Comparison of ENCODE assay signal across 23 cellular contexts in the genomic region with DNA sequence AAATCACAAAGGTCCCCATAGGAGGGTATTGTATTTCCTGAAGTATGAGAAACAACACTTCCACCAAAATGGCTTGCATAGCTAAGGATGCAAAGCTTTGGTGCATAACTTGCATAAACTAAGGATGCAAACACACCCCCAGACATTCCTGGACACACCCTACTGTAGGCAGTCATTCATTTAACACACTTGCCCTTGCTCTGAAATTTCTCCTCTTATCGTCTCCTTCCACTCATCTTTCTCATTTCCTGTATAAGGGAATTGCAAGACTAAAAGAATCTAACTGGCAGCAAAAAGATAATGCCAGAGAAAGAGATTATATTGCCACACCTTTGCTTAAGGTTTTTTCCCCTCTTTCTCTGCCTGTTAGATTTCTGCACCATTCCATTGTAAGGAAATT. TPM values are rescaled to one million over a fixed set of nuclear protein-coding genes. Genes with fewer than 3 reads are reported as not detected.
DNase-seq lines count a peak whose midpoint lies in the region; ATAC-seq, FAIRE-seq and TF ChIP-seq lines count a peak whose summit lies in the region.
"Had no signal": no experiment of that assay in that cellular context is flagged by ENCODE, and none has a peak within 500 bp of the region (broad histone marks: within the 10 kb centered on the region; RNA-seq: fewer than 3 reads in every experiment).

No MANE protein-coding gene starts in this region.

- TF ChIP-seq CTCF in HFFc6 (IDR thresholded peaks at IDR 0.05) (no peak), astrocyte (IDR thresholded peaks at IDR 0.05; ENCODE audit: insufficient read depth, low read depth, low read length) (no peak), fibroblast of the aortic adventitia (IDR thresholded peaks at IDR 0.05; ENCODE audit: insufficient read depth, low read length) (no peak), smooth muscle cell (IDR thresholded peaks at IDR 0.05; ENCODE audit: borderline replicate concordance, insufficient read depth, poor library complexity, severe bottlenecking) (no peak)

- H3K36me3 Mint-ChIP-seq in HFFc6 (ENCODE audit: low read depth) (peaks cover 19% of the 10 kb centered on the region), astrocyte (ENCODE audit: low read depth, unreplicated experiment) (peaks cover 8% of the 10 kb centered on the region)

- peaks cover 38% of the 10 kb centered on the region for H3K4me1 ChIP-seq in astrocyte (ENCODE audit: insufficient read depth, low read length)
- peaks cover 30% of the 10 kb centered on the region for H3K4me1 ChIP-seq in smooth muscle cell (ENCODE audit: low read depth)

- H2AFZ ChIP-seq in astrocyte (ENCODE audit: low read depth, low read length) (no peak overlapping the region), smooth muscle cell (ENCODE audit: low read depth) (no peak overlapping the region)

- H3K9me3 ChIP-seq in astrocyte (ENCODE audit: insufficient read depth, low read depth, low read length) (no peaks in the 10 kb centered on the region), smooth muscle cell (replicated peaks; ENCODE audit: low read depth) (no peaks in the 10 kb centered on the region)
- H3K9me3 ChIP-seq: pancreas, Peyer's patch had no signal

- no peak for FAIRE-seq in astrocyte (lab: Jason Lieb, UNC)
- FAIRE-seq: frontal cortex, G401.6, pancreas, urothelium cell line had no signal

- no peaks in the 10 kb centered on the region for H3K27me3 ChIP-seq in astrocyte (ENCODE audit: insufficient read depth, low read length)
- H3K27me3 ChIP-seq in smooth muscle cell (ENCODE audit: low read depth) = no peaks in the 10 kb centered on the region
- H3K27me3 ChIP-seq: pancreas, Peyer's patch had no signal

- 26% methylated on average over 1 of the region's 1 CpG for WGBS in smooth muscle cell (ENCODE audit: low lambda C conversion rate)

- H3K9ac ChIP-seq in astrocyte (ENCODE audit: low read length) (no peak overlapping the region), smooth muscle cell (ENCODE audit: low read depth) (no peak overlapping the region)

- H3K4me2 ChIP-seq in astrocyte (ENCODE audit: low read length) (peak overlapping the region; percentile 24), smooth muscle cell (no peak overlapping the region)

- H3F3A ChIP-seq in smooth muscle cell (ENCODE audit: low read depth) = peaks cover 54% of the 10 kb centered on the region

- H3K79me2 ChIP-seq in astrocyte (ENCODE audit: insufficient read depth, low read length) (peaks cover 23% of the 10 kb centered on the region), smooth muscle cell (ENCODE audit: low read depth) (peaks cover 24% of the 10 kb centered on the region)

- no peak overlapping the region for H3K4me3 ChIP-seq in astrocyte (ENCODE audit: insufficient read depth, low read depth, low read length)
- no peak overlapping the region for H3K4me3 ChIP-seq in fibroblast of the aortic adventitia (ENCODE audit: low read depth, low read length)
- no peak overlapping the region for H3K4me3 ChIP-seq in smooth muscle cell
- H3K4me3 ChIP-seq: pancreas, Peyer's patch, SK-N-MC had no signal

- no peaks in the 10 kb centered on the region for H3K9me3 Mint-ChIP-seq in HFFc6
- H3K9me3 Mint-ChIP-seq in astrocyte (ENCODE audit: unreplicated experiment) = no peaks in the 10 kb centered on the region
- H3K9me3 Mint-ChIP-seq: activated naive CD8-positive, alpha-beta T cell treated with anti-CD3 and anti-CD28 coated beads, Interleukin-2, amount 50 U/mL, for 24 hours; activated T-helper 2 cell treated with anti-CD3 and anti-CD28 coated beads, Interferon-gamma antibody, Interleukin-2, Interleukin-4, amounts not matched to agents 10 μg/mL and 5 μg/mL and 100 μg/mL, durations not matched to agents 14 hours and 24 hours and 36 hours had no signal

- H3K27ac ChIP-seq in astrocyte (ENCODE audit: low read depth, low read length) = no peak overlapping the region
- H3K27ac ChIP-seq in smooth muscle cell (ENCODE audit: low read depth) = peak overlapping the region; percentile 75
- H3K27ac ChIP-seq: pancreas, Peyer's patch, SK-N-MC had no signal

- H3K27ac Mint-ChIP-seq in HFFc6 (peak overlapping the region; percentile 62), astrocyte (ENCODE audit: unreplicated experiment) (peak overlapping the region; percentile 21)
- H3K27ac Mint-ChIP-seq: activated naive CD8-positive, alpha-beta T cell treated with anti-CD3 and anti-CD28 coated beads, Interleukin-2, amount 50 U/mL, for 24 hours; activated T-helper 2 cell treated with anti-CD3 and anti-CD28 coated beads, Interferon-gamma antibody, Interleukin-2, Interleukin-4, amounts not matched to agents 10 μg/mL and 5 μg/mL and 100 μg/mL, durations not matched to agents 14 hours and 24 hours and 36 hours; T-helper 2 cell treated with Interferon-gamma antibody and Interleukin-4, amounts not matched to agents 5 μg/mL and 100 μg/mL, for 36 hours had no signal

- DNase-seq in HFFc6 (peak; percentile 47), astrocyte (ENCODE audit: low read depth) (peak; percentile 52), fibroblast of the aortic adventitia (ENCODE audit: low read depth) (peak; percentile 46), smooth muscle cell (lab: John Stamatoyannopoulos, UW; ENCODE audit: unreplicated experiment) (no peak), left lobe of liver (ENCODE audit: low spot score) (no peak)
- DNase-seq: activated CD4-positive, alpha-beta T cell treated with anti-CD3 and anti-CD28 coated beads for 1 hour; activated naive CD8-positive, alpha-beta T cell treated with anti-CD3 and anti-CD28 coated beads, Interleukin-2, amount 50 U/mL, for 24 hours; AML-193; cerebellar nuclear complex; NCI-H1436 treated with DMSO at 0.1 percent for 48 hours; NCI-H345; pancreas; Peyer's patch; stimulated activated CD4-positive, alpha-beta T cell treated with anti-CD3 and anti-CD28 coated beads, Interleukin-4, amount 100 ng/mL, for 1 hour had no signal

- H3K4me1 Mint-ChIP-seq in HFFc6 (ENCODE audit: low read depth) (peaks cover 94% of the 10 kb centered on the region), astrocyte (ENCODE audit: low read depth, unreplicated experiment) (peaks cover 54% of the 10 kb centered on the region)

- H3K36me3 ChIP-seq in astrocyte (ENCODE audit: insufficient read depth, low read length) (no peaks in the 10 kb centered on the region), smooth muscle cell (ENCODE audit: low read depth) (no peaks in the 10 kb centered on the region)
- H3K36me3 ChIP-seq: pancreas, Peyer's patch had no signal

- ATAC-seq in GM19395 (IDR thresholded peaks at IDR 0.05; ENCODE audit: unreplicated experiment) (no peak), HG02973 (IDR thresholded peaks at IDR 0.05; ENCODE audit: unreplicated experiment) (no peak), left lobe of liver (no peak), HG03460 (IDR thresholded peaks at IDR 0.05; ENCODE audit: unreplicated experiment) (no peak)
- ATAC-seq: activated naive CD8-positive, alpha-beta T cell treated with anti-CD3 and anti-CD28 coated beads, Interleukin-2, amount 50 U/mL, for 24 hours; pancreas had no signal

- H3K4me3 Mint-ChIP-seq in HFFc6 = 0 out of 2 replicates have a peak overlapping the region, but pooled peaks have one; percentile 1
- H3K4me3 Mint-ChIP-seq in astrocyte (ENCODE audit: unreplicated experiment) = no peak overlapping the region
- H3K4me3 Mint-ChIP-seq: activated naive CD8-positive, alpha-beta T cell treated with anti-CD3 and anti-CD28 coated beads, Interleukin-2, amount 50 U/mL, for 24 hours; T-helper 2 cell treated with Interferon-gamma antibody and Interleukin-4, amounts not matched to agents 5 μg/mL and 100 μg/mL, for 36 hours had no signal

- H3K27me3 Mint-ChIP-seq in HFFc6 (ENCODE audit: insufficient read depth) (peaks cover 6% of the 10 kb centered on the region), astrocyte (ENCODE audit: low read depth, unreplicated experiment) (no peaks in the 10 kb centered on the region)
- H3K27me3 Mint-ChIP-seq: activated naive CD8-positive, alpha-beta T cell treated with anti-CD3 and anti-CD28 coated beads, Interleukin-2, amount 50 U/mL, for 24 hours had no signal

- no peaks in the 10 kb centered on the region for H4K20me1 ChIP-seq in astrocyte (ENCODE audit: insufficient read depth, low read length)
- H4K20me1 ChIP-seq in smooth muscle cell (ENCODE audit: low read depth) = no peaks in the 10 kb centered on the region

RNA-seq across cellular contexts. Expression of a gene that starts 28.3 kb away (rescaled TPM):
- total RNA-seq in HFFc6 (2021; fragmentation: NEBNext Ultra II Directional; extraction: Animal tissue kit (Norgen Biotek cat#: 25700)) = 10 to 100 TPM; 39.7 to 48.8 (median 45.7) TPM
- total RNA-seq in astrocyte = 67.2 and 77.4 TPM in 2 replicates
- total RNA-seq in fibroblast of the aortic adventitia (ENCODE audit: low replicate concordance) = 70.8 and 90.6 TPM in 2 replicates
- total RNA-seq in smooth muscle cell = 101 and 117 TPM in 2 replicates
- 43.7 and 50.6 TPM in 2 replicates for polyA plus RNA-seq in smooth muscle cell
- 34.7 TPM for total RNA-seq in left lobe of liver

RNA-seq across cellular contexts. Expression of a gene that starts 30.4 kb away (rescaled TPM):
- 1 to 10 TPM; 2.1 to 4.0 (median 3.1) TPM for total RNA-seq in HFFc6 (2021; fragmentation: NEBNext Ultra II Directional; extraction: Animal tissue kit (Norgen Biotek cat#: 25700))
- total RNA-seq in astrocyte = 2.8 and 3.3 TPM in 2 replicates
- 1.6 and 2.3 TPM in 2 replicates for total RNA-seq in fibroblast of the aortic adventitia (ENCODE audit: low replicate concordance)
- total RNA-seq in smooth muscle cell = not detected in 2 replicates
- not detected in 2 replicates for polyA plus RNA-seq in smooth muscle cell
- total RNA-seq in left lobe of liver = 1.1 TPM

Comparison
In these comparisons a context has a peak if more than half of its experiments do, and no peak if none do; other contexts are left out.
1. DNase-seq: peak in HFFc6 (single experiment), astrocyte (single experiment) and fibroblast of the aortic adventitia (single experiment); none in smooth muscle cell (single experiment) and left lobe of liver (single experiment).